ENCODE assay signal across 8 cellular contexts in genomic region chr6:108518714-108519576, GRCh38. TPM values are rescaled to one million over a fixed set of nuclear protein-coding genes. Genes with fewer than 3 reads are reported as not detected.
A peak's percentile ranks its signal among the peaks of the same experiment; 100 is the strongest.
DNase-seq lines count a peak whose midpoint lies in the region; ATAC-seq, FAIRE-seq and TF ChIP-seq lines count a peak whose summit lies in the region.

No MANE protein-coding gene starts in this region.

- TF ChIP-seq CTCF in D721Med (IDR thresholded peaks at IDR 0.05; ENCODE audit: insufficient read depth, missing control alignments) (peak; percentile 40), keratinocyte (optimal IDR thresholded peaks at IDR 0.05 in 1 of 3, IDR thresholded peaks at IDR 0.05 in 1 of 3, conservative IDR thresholded peaks at IDR 0.05 in 1 of 3; ENCODE audit: extremely low read depth in 1 of 3, insufficient read depth in 2 of 3, low read length in 3 of 3) (peak; percentile 55 to 69 (median 59))

- peaks cover 0 to 2% of the 10 kb centered on the region in 2 experiments for H3K36me3 ChIP-seq in keratinocyte (ENCODE audit: control insufficient read depth in 2 of 2, extremely low read depth in 1 of 2, insufficient read depth in 2 of 2, low read length in 2 of 2)

- no peaks in the 10 kb centered on the region for H4K20me1 ChIP-seq in keratinocyte (ENCODE audit: control insufficient read depth, extremely low read depth, insufficient read depth, low read length)

- POLR2A ChIA-PET in HEK293T (lab: Yijun Ruan, JAX), result no interaction called here

- H3K4me3 ChIP-seq in keratinocyte (ENCODE audit: control insufficient read depth in 2 of 3, extremely low read depth in 1 of 3, insufficient read depth in 2 of 3, low read depth in 1 of 3, low read length in 3 of 3), result no peak overlapping the region

- no peak for DNase-seq in D721Med (ENCODE audit: insufficient read length, low spot score)
- DNase-seq in HEK293T (ENCODE audit: extremely low spot score), result peak; percentile 54
- DNase-seq in SW480 (ENCODE audit: low spot score), result peak; percentile 29
- no peak for DNase-seq in keratinocyte (ENCODE audit: low read depth, low spot score)
- no peak for DNase-seq in NCI-H510A (lab: John Stamatoyannopoulos, UW)

- no peaks in the 10 kb centered on the region for H3K4me1 ChIP-seq in keratinocyte (ENCODE audit: control insufficient read depth, extremely low read depth, insufficient read depth, low read length)

- dilution Hi-C loops in keratinocyte (cut with MboI; ENCODE audit: extremely low pct_ligation_motif_present, low sequenced_read_pairs), result no loop called here

- no peak overlapping the region for H2AFZ ChIP-seq in keratinocyte (ENCODE audit: control insufficient read depth, low read length)

- H3K4me2 ChIP-seq in keratinocyte (ENCODE audit: control insufficient read depth, extremely low read depth, insufficient read depth, low read depth, low read length), result no peak overlapping the region

- FAIRE-seq in D721Med (lab: Jason Lieb, UNC), result no peak
- FAIRE-seq in keratinocyte (lab: Jason Lieb, UNC), result no peak

- no peaks in the 10 kb centered on the region for H3K79me2 ChIP-seq in keratinocyte (ENCODE audit: control insufficient read depth, insufficient read depth, low read length)

- H3K27ac ChIP-seq in keratinocyte (ENCODE audit: control insufficient read depth, insufficient read depth, low read length), result no peak overlapping the region

- H3K27me3 ChIP-seq in keratinocyte (ENCODE audit: control insufficient read depth, extremely low read depth, insufficient read depth, low read length), result no peaks in the 10 kb centered on the region

- CTCF ChIA-PET in HEK293T (lab: Yijun Ruan, JAX), result interaction anchor here (0.6 to 0.8 kb wide), 4 partner anchors 22 to 821 kb away, joined by 3 to 4 read pairs (median 3); no protein-coding TSS in a partner anchor

- no peak overlapping the region for H3K9ac ChIP-seq in keratinocyte (ENCODE audit: control insufficient read depth, extremely low read depth, insufficient read depth, low read length)

- no peaks in the 10 kb centered on the region for H3K9me3 ChIP-seq in keratinocyte (ENCODE audit: control insufficient read depth, low read depth, low read length)

- no peak for ATAC-seq in HG03039 (IDR thresholded peaks at IDR 0.05; ENCODE audit: unreplicated experiment)
- no peak for ATAC-seq in GM18909 (IDR thresholded peaks at IDR 0.05; ENCODE audit: poor library complexity, unreplicated experiment)
- ATAC-seq in HG02610 (IDR thresholded peaks at IDR 0.05; ENCODE audit: unreplicated experiment), result no peak

- no peaks in the 10 kb centered on the region for H3K9me1 ChIP-seq in keratinocyte (ENCODE audit: control insufficient read depth, extremely low read depth, insufficient read depth, low read length)

TF ChIP-seq in HEK293T, 16 proteins besides CTCF, POLR2A, EP300 and RAD21:
- no peak for TF ChIP-seq ZNF384 (IDR thresholded peaks at IDR 0.05)
- no peak for TF ChIP-seq FOXM1 (IDR thresholded peaks at IDR 0.05; ENCODE audit: borderline replicate concordance)
- no peak for TF ChIP-seq NFRKB (IDR thresholded peaks at IDR 0.05)
- no peak for TF ChIP-seq SP1 (IDR thresholded peaks at IDR 0.05)
- no peak for TF ChIP-seq ELF4 (IDR thresholded peaks at IDR 0.05)
- TF ChIP-seq SUZ12 (IDR thresholded peaks at IDR 0.05), result no peak
- no peak for TF ChIP-seq TARDBP (IDR thresholded peaks at IDR 0.05)
- TF ChIP-seq PKNOX1 (IDR thresholded peaks at IDR 0.05), result no peak
- no peak for TF ChIP-seq L3MBTL2 (conservative IDR thresholded peaks at IDR 0.05)
- no peak for TF ChIP-seq HDGF (IDR thresholded peaks at IDR 0.05; ENCODE audit: borderline replicate concordance)
- TF ChIP-seq FOXK2 (IDR thresholded peaks at IDR 0.05), result no peak
- no peak for TF ChIP-seq FOXA1 (IDR thresholded peaks at IDR 0.05)
- TF ChIP-seq LEF1 (IDR thresholded peaks at IDR 0.05; ENCODE audit: borderline replicate concordance), result no peak
- no peak for TF ChIP-seq BHLHE40 (IDR thresholded peaks at IDR 0.05; ENCODE audit: borderline replicate concordance)

RNA-seq across cellular contexts. Expression of gene FOXO3, which starts 41.8 kb away (rescaled TPM):
- polyA plus RNA-seq in keratinocyte, result 17.6 to 22.5 TPM (median 20.4 TPM) in 3 replicates
- 19.2 TPM for polyA plus RNA-seq in keratinocyte (2011; ENCODE audit: low read depth)
- polyA plus RNA-seq in keratinocyte (2011; cell fraction: cytosol; rRNA removed), result 14.3 and 17.3 TPM in 2 replicates
- 28.1 and 29.4 TPM in 2 replicates for polyA plus RNA-seq in keratinocyte (2011; cell fraction: nucleus; rRNA removed)
- 17.0 and 39.7 TPM in 2 replicates for polyA plus RNA-seq in keratinocyte (2012; ENCODE audit: low replicate concordance)
- polyA minus RNA-seq in keratinocyte, result 95.4 to 137 TPM (median 123 TPM) in 3 replicates
- 45.5 TPM for polyA minus RNA-seq in keratinocyte (2011; cell fraction: cytosol; rRNA and poly(A)+ RNA removed)
- 54.6 and 69.6 TPM in 2 replicates for polyA minus RNA-seq in keratinocyte (2011; cell fraction: nucleus; rRNA and poly(A)+ RNA removed)

Comparison
In these comparisons a context has a peak if more than half of its experiments do, and no peak if none do; other contexts are left out.
1. DNase-seq: peak in HEK293T (single experiment) and SW480 (single experiment); none in D721Med (single experiment), keratinocyte (single experiment) and NCI-H510A (single experiment).